ENCODE assay signal across 8 cellular contexts in genomic region chr10:42754155-42755027, GRCh38. TPM values are rescaled to one million over a fixed set of nuclear protein-coding genes. Genes with fewer than 3 reads are reported as not detected.
DNase-seq lines count a peak whose midpoint lies in the region; ATAC-seq, FAIRE-seq and TF ChIP-seq lines count a peak whose summit lies in the region.

No MANE protein-coding gene starts in this region.

- H3K9me3 ChIP-seq in SJSA1 (replicated peaks) (peaks cover 5% of the 10 kb centered on the region; the same call in 1 of the 2 replicates), breast epithelium (no peaks in the 10 kb centered on the region), kidney (ENCODE audit: control insufficient read depth in 1 of 2, low read length in 2 of 2) (no peaks in the 10 kb centered on the region)

- FAIRE-seq in kidney (lab: Jason Lieb, UNC) = no peak

- H3K36me3 ChIP-seq in SJSA1 (no peaks in the 10 kb centered on the region), breast epithelium (no peaks in the 10 kb centered on the region), kidney (ENCODE audit: control insufficient read depth in 1 of 2, insufficient read depth in 2 of 2, low read length in 2 of 2) (no peaks in the 10 kb centered on the region)

- intact Hi-C loops in breast epithelium (cut with DNase I; ENCODE audit: low total_unique reads) = no loop called here
- intact Hi-C loops in kidney (cut with DNase I) = no loop called here

- H3K4me3 ChIP-seq in SJSA1 = peak overlapping the region; percentile 13
- peak overlapping the region; percentile 62 to 83 (median 66) for H3K4me3 ChIP-seq in breast epithelium
- H3K4me3 ChIP-seq in kidney (ENCODE audit: low read length in 2 of 2) = peak overlapping the region; percentile 55 to 68

- ATAC-seq in HG03521 (IDR thresholded peaks at IDR 0.05; ENCODE audit: unreplicated experiment) = no peak

- TF ChIP-seq CTCF in GM10266 (IDR thresholded peaks at IDR 0.05; ENCODE audit: control insufficient read depth, insufficient read depth, low read depth, missing control alignments) = no peak
- no peak for TF ChIP-seq CTCF in breast epithelium (IDR thresholded peaks at IDR 0.05)
- TF ChIP-seq CTCF in kidney (IDR thresholded peaks at IDR 0.05; ENCODE audit: borderline replicate concordance, extremely low read depth, insufficient read depth) = no peak

- peak overlapping the region; percentile 26 to 39 for H3K9ac ChIP-seq in kidney (ENCODE audit: low read length in 2 of 2)

- DNase-seq in GM10266 (ENCODE audit: extremely low spot score) (peak; percentile 57), SJSA1 (ENCODE audit: low read depth in 1 of 2, low spot score in 2 of 2) (no peak), breast epithelium (ENCODE audit: low spot score in 2 of 2) (no peak), kidney (peak; percentile 84), NCI-H1930 (lab: John Stamatoyannopoulos, UW) (no peak), cortex of kidney (lab: John Stamatoyannopoulos, UW) (no peak)
- DNase-seq in stimulated activated CD8-positive, alpha-beta memory T cell treated with anti-CD3 and anti-CD28 coated beads, Interleukin-4, amount 100 ng/mL, for 48 hours = peak; percentile 44

- peaks cover 39% of the 10 kb centered on the region for H3K27me3 ChIP-seq in SJSA1 (replicated peaks)
- peaks cover 0 to 16% of the 10 kb centered on the region in 2 donors for H3K27me3 ChIP-seq in breast epithelium

- no peak for TF ChIP-seq POLR2A in breast epithelium (IDR thresholded peaks at IDR 0.05)

- H3K27ac ChIP-seq in SJSA1 (no peak overlapping the region), breast epithelium (peak overlapping the region in 1 of 2 donors; percentile 67), kidney (ENCODE audit: low read depth in 2 of 2, low read length in 2 of 2) (no peak overlapping the region)

- H3K4me1 ChIP-seq in SJSA1 (replicated peaks) (peaks cover 23% of the 10 kb centered on the region), breast epithelium (peaks cover 0 to 3% of the 10 kb centered on the region in 2 donors), kidney (ENCODE audit: control insufficient read depth in 1 of 2, insufficient read depth in 1 of 2, low read depth in 1 of 2, low read length in 2 of 2) (peaks cover 0 to 10% of the 10 kb centered on the region in 2 donors)

RNA-seq across cellular contexts. Expression of gene BMS1, which starts 28.2 kb away (rescaled TPM):
- 30.1 and 35.6 TPM in 2 replicates for total RNA-seq in SJSA1 (2014; rRNA removed; shearing (Covaris generic))
- total RNA-seq in breast epithelium = 10 to 100 TPM; 12.6 to 18.4 (median 17.3) TPM
- total RNA-seq in kidney = 14.1 TPM
- 6.0 TPM for polyA plus RNA-seq in kidney (ENCODE audit: insufficient read depth, low read depth, low replicate concordance)

Comparison
In these comparisons a context has a peak if more than half of its experiments do, and no peak if none do; other contexts are left out.
1. DNase-seq: peak in GM10266 (single experiment), kidney (single experiment) and stimulated activated CD8-positive, alpha-beta memory T cell treated with anti-CD3 and anti-CD28 coated beads, Interleukin-4, amount 100 ng/mL, for 48 hours (single experiment); none in SJSA1 (0 of 2), breast epithelium (0 of 2), NCI-H1930 (0 of 2) and cortex of kidney (single experiment).
2. H3K4me3 ChIP-seq: peak in every context shown above with its lines; median percentile 66 in breast epithelium; 62 in kidney; 13 in SJSA1.